In the genomic region with DNA sequence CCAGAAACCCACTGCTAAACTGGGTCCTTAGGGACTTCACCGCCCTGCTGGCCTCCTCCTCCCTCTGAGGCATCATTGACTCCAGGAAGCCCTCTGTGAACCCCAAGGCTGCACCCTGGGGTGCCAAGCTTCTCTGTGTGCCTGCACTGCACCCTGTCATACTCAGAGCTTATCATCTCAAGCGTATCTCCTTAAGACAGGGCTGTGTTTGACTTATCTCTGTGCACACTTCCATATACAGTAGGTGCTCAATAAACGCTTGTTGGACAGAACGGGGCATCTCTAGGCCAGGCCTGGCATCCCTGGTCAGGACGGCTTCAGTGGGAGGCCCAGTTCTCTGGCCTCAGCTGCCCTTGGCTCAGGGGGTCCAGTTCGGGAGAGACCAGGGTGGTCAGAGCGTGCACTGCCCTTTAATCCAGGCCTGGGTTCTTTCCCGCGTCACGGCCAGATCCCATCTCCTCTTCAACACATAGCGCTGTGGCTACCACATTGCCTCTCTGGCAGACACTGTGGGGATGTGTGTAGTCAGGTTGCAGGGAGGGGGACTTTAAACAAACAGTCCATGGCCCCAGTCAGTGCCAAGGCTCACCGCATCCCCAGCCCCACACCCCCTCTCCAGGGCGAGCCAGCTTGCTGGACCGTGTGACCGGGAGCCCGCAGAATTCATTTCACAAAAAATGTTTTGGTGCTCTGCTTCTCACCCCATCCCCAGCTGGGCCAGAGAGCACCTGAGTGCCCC, we compare ENCODE assay signal across 11 cellular contexts. TPM values are rescaled to one million over a fixed set of nuclear protein-coding genes. Genes with fewer than 3 reads are reported as not detected.
DNase-seq lines count a peak whose midpoint lies in the region.
"Had no signal": no experiment of that assay in that cellular context is flagged by ENCODE, and none has a peak within 500 bp of the region (broad histone marks: within the 10 kb centered on the region; RNA-seq: fewer than 3 reads in every experiment).

No MANE protein-coding gene starts in this region.

- no peaks in the 10 kb centered on the region for H3K36me3 Mint-ChIP-seq in IgD-negative memory B cell
- H3K36me3 Mint-ChIP-seq in dendritic cell treated with granulocyte-macrophage colony-stimulating factor and Interleukin-4, amounts not matched to agents 40 ng/mL and 50 ng/mL, for 4 days (ENCODE audit: low read depth) = no peaks in the 10 kb centered on the region
- H3K36me3 Mint-ChIP-seq: naive thymus-derived CD4-positive, alpha-beta T cell had no signal

- DNase-seq in mesendoderm (no peak), KBM-7 (no peak), NCI-H446 treated with DMSO at 0.1 percent for 48 hours (lab: John Stamatoyannopoulos, UW) (no peak), NCI-H2171 (lab: John Stamatoyannopoulos, UW) (no peak), NCI-H1694 treated with DMSO at 0.1 percent for 48 hours (lab: John Stamatoyannopoulos, UW) (no peak)
- DNase-seq: activated naive CD4-positive, alpha-beta T cell; kidney glomerular epithelial cell; naive thymus-derived CD4-positive, alpha-beta T cell had no signal

- no peak overlapping the region for H2BK15ac ChIP-seq in mesendoderm (replicated peaks; ENCODE audit: low read depth)

- H3K56ac ChIP-seq in mesendoderm (ENCODE audit: low read length) = peak overlapping the region; percentile 59

- no peak overlapping the region for H4K8ac ChIP-seq in mesendoderm (ENCODE audit: low read depth, low read length)

- no peak overlapping the region for H3K4ac ChIP-seq in mesendoderm (ENCODE audit: low read depth, low read length)

- H3K4me1 ChIP-seq in mesendoderm (ENCODE audit: control insufficient read depth, low read depth, low read length) = peaks cover 10% of the 10 kb centered on the region
- peaks cover 8% of the 10 kb centered on the region for H3K4me1 ChIP-seq in skeletal muscle satellite cell (ENCODE audit: control insufficient read depth, insufficient read depth, low read length)

- H3K27ac Mint-ChIP-seq in IgD-negative memory B cell = peak overlapping the region in 2 of 3 donors; percentile 43 to 53
- peak overlapping the region; percentile 63 for H3K27ac Mint-ChIP-seq in dendritic cell treated with granulocyte-macrophage colony-stimulating factor and Interleukin-4, amounts not matched to agents 40 ng/mL and 50 ng/mL, for 4 days
- H3K27ac Mint-ChIP-seq: naive thymus-derived CD4-positive, alpha-beta T cell had no signal

- peak overlapping the region; percentile 83 for H2AK5ac ChIP-seq in mesendoderm (ENCODE audit: low read length)

- H3K9ac ChIP-seq in mesendoderm (ENCODE audit: low read length) (peak overlapping the region; percentile 42), skeletal muscle satellite cell (ENCODE audit: low read depth, low read length) (no peak overlapping the region)

- H3K18ac ChIP-seq in mesendoderm (ENCODE audit: low read length) = peak overlapping the region; percentile 55

- H3K79me2 ChIP-seq in mesendoderm (ENCODE audit: control insufficient read depth, insufficient read depth, low read length) = no peaks in the 10 kb centered on the region

- H3K4me1 Mint-ChIP-seq in IgD-negative memory B cell = peaks cover 7 to 20% (median 18%) of the 10 kb centered on the region in 3 donors
- peaks cover 43% of the 10 kb centered on the region for H3K4me1 Mint-ChIP-seq in dendritic cell treated with granulocyte-macrophage colony-stimulating factor and Interleukin-4, amounts not matched to agents 40 ng/mL and 50 ng/mL, for 4 days (ENCODE audit: low read depth)

- H2BK5ac ChIP-seq in mesendoderm (ENCODE audit: low read length) = peak overlapping the region; percentile 81

- H3K36me3 ChIP-seq in mesendoderm (ENCODE audit: control insufficient read depth, insufficient read depth, low read length) (no peaks in the 10 kb centered on the region), skeletal muscle satellite cell (ENCODE audit: insufficient read depth, low read length) (no peaks in the 10 kb centered on the region)

- H3K27me3 ChIP-seq in mesendoderm (ENCODE audit: insufficient read depth, low read length, poor library complexity) (no peaks in the 10 kb centered on the region), skeletal muscle satellite cell (ENCODE audit: control insufficient read depth, insufficient read depth, low read length) (peaks cover 34% of the 10 kb centered on the region)

- no peak overlapping the region for H3K23ac ChIP-seq in mesendoderm (ENCODE audit: low read length)

- H2BK120ac ChIP-seq in mesendoderm (ENCODE audit: low read depth, low read length) = peak overlapping the region; percentile 10

- H3K9me3 ChIP-seq in skeletal muscle satellite cell (replicated peaks; ENCODE audit: low read length) = no peaks in the 10 kb centered on the region

- H4K5ac ChIP-seq in mesendoderm (ENCODE audit: low read length) = no peak overlapping the region

- H3K27ac ChIP-seq in mesendoderm (ENCODE audit: low read depth, low read length) = no peak overlapping the region

- H3K4me3 Mint-ChIP-seq in IgD-negative memory B cell = peak overlapping the region in 2 of 4 donors; percentile 78 to 83
- H3K4me3 Mint-ChIP-seq in dendritic cell treated with granulocyte-macrophage colony-stimulating factor and Interleukin-4, amounts not matched to agents 40 ng/mL and 50 ng/mL, for 4 days = no peak overlapping the region
- H3K4me3 Mint-ChIP-seq: naive thymus-derived CD4-positive, alpha-beta T cell had no signal

- in situ Hi-C loops in KBM-7 (cut with MboI; ENCODE audit: low pct_unique_long_range_greater_than_20kb, low sequenced_read_pairs) = no loop called here

- H3K9me3 Mint-ChIP-seq in IgD-negative memory B cell = no peaks in the 10 kb centered on the region
- H3K9me3 Mint-ChIP-seq in dendritic cell treated with granulocyte-macrophage colony-stimulating factor and Interleukin-4, amounts not matched to agents 40 ng/mL and 50 ng/mL, for 4 days = no peaks in the 10 kb centered on the region
- H3K9me3 Mint-ChIP-seq: naive thymus-derived CD4-positive, alpha-beta T cell had no signal

- H3K4me3 ChIP-seq in mesendoderm (ENCODE audit: low read length) (no peak overlapping the region), skeletal muscle satellite cell (ENCODE audit: low read length) (no peak overlapping the region)

- H3K79me1 ChIP-seq in mesendoderm (ENCODE audit: low read length) = no peaks in the 10 kb centered on the region

- WGBS in mesendoderm (ENCODE audit: extremely low coverage, insufficient coverage, low lambda C conversion rate) = no CpG with 5 or more reads among the region's 16 CpGs

- intact Hi-C loops in dendritic cell treated with granulocyte-macrophage colony-stimulating factor and Interleukin-4, amounts not matched to agents 40 ng/mL and 50 ng/mL, for 4 days (cut with micrococcal nuclease) = no loop called here

- no peaks in the 10 kb centered on the region for H3K27me3 Mint-ChIP-seq in IgD-negative memory B cell
- H3K27me3 Mint-ChIP-seq in dendritic cell treated with granulocyte-macrophage colony-stimulating factor and Interleukin-4, amounts not matched to agents 40 ng/mL and 50 ng/mL, for 4 days = peaks cover 11% of the 10 kb centered on the region

- no peak overlapping the region for H3K4me2 ChIP-seq in mesendoderm (ENCODE audit: low read length)
- H3K4me2 ChIP-seq in skeletal muscle satellite cell (ENCODE audit: low read length) = peak overlapping the region; percentile 68

RNA-seq across cellular contexts. Expression of gene MAGEF1, which starts 33.4 kb away (rescaled TPM):
- polyA plus RNA-seq in IgD-negative memory B cell = 20.0 TPM
- 39.9 TPM for polyA plus RNA-seq in mesendoderm (2013, experiment 1 of 2)
- polyA plus RNA-seq in mesendoderm (2013, experiment 2 of 2) = 40.8 TPM
- 10.7 and 11.7 TPM in 2 replicates for total RNA-seq in skeletal muscle satellite cell (2012; rRNA removed)
